1 cellular context compared by ENCODE assay signal in genomic region chr10:122404576-122404975, GRCh38.
TF ChIP-seq lines count a peak whose summit lies in the region.

No MANE protein-coding gene starts in this region.

TF ChIP-seq in GM23338, 12 proteins besides CTCF, POLR2A, EP300 and RAD21:
- TF ChIP-seq ZNF114 (CRISPR knock-in tag; IDR thresholded peaks at IDR 0.05): no peak
- no peak for TF ChIP-seq POLR2AphosphoS5 (IDR thresholded peaks at IDR 0.05; ENCODE audit: low read depth)
- no peak for TF ChIP-seq REST (IDR thresholded peaks at IDR 0.05; ENCODE audit: unreplicated experiment)
- no peak for TF ChIP-seq ETS1 (IDR thresholded peaks at IDR 0.05)
- TF ChIP-seq NANOG (IDR thresholded peaks at IDR 0.05; ENCODE audit: borderline replicate concordance): no peak
- no peak for TF ChIP-seq EZH2 (IDR thresholded peaks at IDR 0.05; ENCODE audit: low read depth, unreplicated experiment)
- no peak for TF ChIP-seq EZH2phosphoT487 (IDR thresholded peaks at IDR 0.05; ENCODE audit: unreplicated experiment)
